ENCODE assay signal across 22 cellular contexts in the genomic region with DNA sequence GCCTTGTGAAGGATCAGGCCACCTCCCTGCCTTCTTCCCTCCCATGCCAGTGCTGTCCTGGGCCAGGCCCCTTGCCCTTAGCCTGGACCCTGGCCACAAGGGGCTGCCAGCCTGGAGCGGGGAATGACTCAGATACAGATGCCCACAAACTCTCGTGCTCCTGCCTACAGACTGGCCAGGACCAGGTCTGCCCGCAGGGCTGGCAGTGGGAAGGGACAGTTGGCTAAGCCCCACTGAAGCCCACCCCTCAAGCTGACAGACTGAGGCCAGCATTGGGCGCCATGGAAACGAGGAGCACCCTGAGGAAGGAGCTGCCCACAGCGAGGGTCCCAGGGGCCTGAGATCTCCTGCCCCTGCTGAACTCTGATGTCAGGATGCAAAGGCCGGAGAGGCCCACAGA.
"Had no signal": no experiment of that assay in that cellular context is flagged by ENCODE, and none has a peak within 500 bp of the region (broad histone marks: within the 10 kb centered on the region; RNA-seq: fewer than 3 reads in every experiment).

No MANE protein-coding gene starts in this region.

- H3K9me3 Mint-ChIP-seq: mesothelial cell of epicardium; naive B cell; natural killer cell; nephron progenitor cell; stimulated activated effector memory CD8-positive, alpha-beta T cell treated with anti-CD3 and anti-CD28 coated beads, Interleukin-12 subunit alpha, Interleukin-12 subunit beta, amount 100 ng/mL, for 72 hours; stimulated activated naive CD8-positive, alpha-beta T cell treated with anti-CD3 and anti-CD28 coated beads, Interleukin-15, Interleukin-2, amounts not matched to agents 100 ng/mL and 50 ng/mL, for 24 hours; type B pancreatic cell had no signal

- H3K27ac Mint-ChIP-seq: mesothelial cell of epicardium; natural killer cell; stimulated activated effector memory CD8-positive, alpha-beta T cell treated with anti-CD3 and anti-CD28 coated beads, Interleukin-12 subunit alpha, Interleukin-12 subunit beta, amount 100 ng/mL, for 72 hours; type B pancreatic cell had no signal

- ATAC-seq: natural killer cell, pancreas, right cardiac atrium had no signal

- H3K27me3 ChIP-seq: pancreas, tibial nerve, vagina had no signal

- H3K27me3 Mint-ChIP-seq: stimulated activated naive CD8-positive, alpha-beta T cell treated with anti-CD3 and anti-CD28 coated beads, Interleukin-15, Interleukin-2, amounts not matched to agents 100 ng/mL and 50 ng/mL, for 24 hours had no signal

- H3K4me1 Mint-ChIP-seq: naive B cell; natural killer cell; stimulated activated effector memory CD8-positive, alpha-beta T cell treated with anti-CD3 and anti-CD28 coated beads, Interleukin-12 subunit alpha, Interleukin-12 subunit beta, amount 100 ng/mL, for 72 hours had no signal

- H3K36me3 Mint-ChIP-seq: mesothelial cell of epicardium; naive B cell; natural killer cell; stimulated activated effector memory CD8-positive, alpha-beta T cell treated with anti-CD3 and anti-CD28 coated beads, Interleukin-12 subunit alpha, Interleukin-12 subunit beta, amount 100 ng/mL, for 72 hours; type B pancreatic cell had no signal

- H3K27ac ChIP-seq: hepatocyte, left ventricle myocardium inferior, pancreas, prostate gland, skin epidermis, tibial nerve, vagina had no signal

- H3K4me3 ChIP-seq: hepatocyte, left ventricle myocardium inferior, lung, pancreas, prostate gland, skin epidermis, tibial nerve, vagina had no signal

- H3K9me3 ChIP-seq: left ventricle myocardium inferior, pancreas, prostate gland, tibial nerve, vagina had no signal

- H3K36me3 ChIP-seq: left ventricle myocardium inferior, pancreas, prostate gland, tibial nerve, vagina had no signal

- H3K4me2 ChIP-seq: hepatocyte had no signal

- H3K4me1 ChIP-seq: left ventricle myocardium inferior, pancreas, prostate gland, vagina had no signal

- H3K4me3 Mint-ChIP-seq: mesothelial cell of epicardium; naive B cell; natural killer cell; stimulated activated effector memory CD8-positive, alpha-beta T cell treated with anti-CD3 and anti-CD28 coated beads, Interleukin-12 subunit alpha, Interleukin-12 subunit beta, amount 100 ng/mL, for 72 hours; stimulated activated naive CD8-positive, alpha-beta T cell treated with anti-CD3 and anti-CD28 coated beads, Interleukin-15, Interleukin-2, amounts not matched to agents 100 ng/mL and 50 ng/mL, for 24 hours; type B pancreatic cell had no signal

- DNase-seq: islet precursor cell; left ventricle myocardium inferior; mesendoderm; naive B cell; natural killer cell; nephron progenitor cell; nucleus accumbens; pancreas; retina; right cardiac atrium; stimulated activated CD4-positive, alpha-beta T cell treated with anti-CD3 and anti-CD28 coated beads, Interleukin-4, amount 100 ng/mL, for 24 hours; stimulated activated naive CD4-positive, alpha-beta T cell had no signal
